ENCODE assay signal across 8 cellular contexts in genomic region chr15:79897701-79898113, GRCh38. TPM values are rescaled to one million over a fixed set of nuclear protein-coding genes. Genes with fewer than 3 reads are reported as not detected.
A peak's percentile ranks its signal among the peaks of the same experiment; 100 is the strongest.
DNase-seq lines count a peak whose midpoint lies in the region; ATAC-seq, FAIRE-seq and TF ChIP-seq lines count a peak whose summit lies in the region.

No MANE protein-coding gene starts in this region.

- FAIRE-seq in GM12891 (lab: Jason Lieb, UNC), result no peak

- peaks cover 5% of the 10 kb centered on the region for H3K4me1 ChIP-seq in muscle layer of colon (ENCODE audit: insufficient read depth, low read length)

- peak; percentile 6 for DNase-seq in stimulated activated naive CD4-positive, alpha-beta T cell treated with Interleukin-2 at 50 U/mL for 16 hours (lab: John Stamatoyannopoulos, UW)
- no peak for DNase-seq in stimulated activated naive CD4-positive, alpha-beta T cell (lab: John Stamatoyannopoulos, UW)
- DNase-seq in LoVo (ENCODE audit: low spot score), result no peak
- no peak for DNase-seq in GM12891 (ENCODE audit: insufficient read length, low spot score)
- no peak for DNase-seq in epidermal melanocyte (ENCODE audit: insufficient read length, low spot score)

- peaks cover 46% of the 10 kb centered on the region for H3K4me1 Mint-ChIP-seq in activated naive CD8-positive, alpha-beta T cell (ENCODE audit: low read depth)

- peak overlapping the region; percentile 89 for H3K4me3 Mint-ChIP-seq in activated naive CD8-positive, alpha-beta T cell

- H3K9me3 Mint-ChIP-seq in activated naive CD8-positive, alpha-beta T cell (ENCODE audit: low read depth), result no peaks in the 10 kb centered on the region

- H3K36me3 Mint-ChIP-seq in activated naive CD8-positive, alpha-beta T cell, result peaks cover 14% of the 10 kb centered on the region

- no peaks in the 10 kb centered on the region for H3K9me3 ChIP-seq in muscle layer of colon (ENCODE audit: low read length)

- H3K27me3 ChIP-seq in muscle layer of colon (ENCODE audit: control insufficient read depth in 1 of 2, insufficient read depth in 2 of 2, low read length in 2 of 2), result no peaks in the 10 kb centered on the region

- H3K4me3 ChIP-seq in muscle layer of colon (ENCODE audit: low read depth in 1 of 2, low read length in 2 of 2), result peak overlapping the region in 1 of 2 donors; percentile 79

- no peak overlapping the region for H3K9ac ChIP-seq in muscle layer of colon (ENCODE audit: low read length)

- no peak for TF ChIP-seq POLR2A in GM12891 (IDR thresholded peaks at IDR 0.05; ENCODE audit: low read depth, low read length)

- H3K27ac Mint-ChIP-seq in activated naive CD8-positive, alpha-beta T cell, result peak overlapping the region; percentile 95

- no peaks in the 10 kb centered on the region for H3K27me3 Mint-ChIP-seq in activated naive CD8-positive, alpha-beta T cell

- peak overlapping the region; percentile 74 for H3K27ac ChIP-seq in muscle layer of colon (ENCODE audit: low read depth, low read length)

- no peaks in the 10 kb centered on the region for H3K36me3 ChIP-seq in muscle layer of colon (ENCODE audit: insufficient read depth, low read length)

- ATAC-seq in HG03108 (IDR thresholded peaks at IDR 0.05; ENCODE audit: unreplicated experiment), result no peak

TF ChIP-seq in GM12891, 5 proteins besides CTCF, POLR2A, EP300 and RAD21:
- TF ChIP-seq TAF1 (IDR thresholded peaks at IDR 0.05; ENCODE audit: low read depth, low read length) (no peak), POLR2AphosphoS5 (IDR thresholded peaks at IDR 0.05; ENCODE audit: low read depth, low read length) (no peak), SPI1 (IDR thresholded peaks at IDR 0.05; ENCODE audit: low read depth, low read length) (no peak), POU2F2 (IDR thresholded peaks at IDR 0.05; ENCODE audit: low read depth, low read length) (no peak), PAX5 (IDR thresholded peaks at IDR 0.05; ENCODE audit: insufficient read depth, low read length, severe bottlenecking) (no peak)

RNA-seq across cellular contexts. Expression of gene MTHFS, which starts 0.9 kb away (rescaled TPM):
- polyA plus RNA-seq in GM12891 (2012; ENCODE audit: low read depth, missing spikeins), result 32.0 TPM
